In genomic region chr3:58021962-58022361, GRCh38 we compare ENCODE assay signal across 12 cellular contexts. TPM values are rescaled to one million over a fixed set of nuclear protein-coding genes. Genes with fewer than 3 reads are reported as not detected.
DNase-seq lines count a peak whose midpoint lies in the region; ATAC-seq, FAIRE-seq and TF ChIP-seq lines count a peak whose summit lies in the region.
"Had no signal": no experiment of that assay in that cellular context is flagged by ENCODE, and none has a peak within 500 bp of the region (broad histone marks: within the 10 kb centered on the region; RNA-seq: fewer than 3 reads in every experiment).

No MANE protein-coding gene starts in this region.

- H3K4me3 Mint-ChIP-seq in IgD-negative memory B cell (no peak overlapping the region), nephron progenitor cell (no peak overlapping the region)
- no peak overlapping the region for H3K4me3 Mint-ChIP-seq in effector memory CD8-positive, alpha-beta T cell
- H3K4me3 Mint-ChIP-seq: B cell had no signal

- H3K4me2 ChIP-seq in A549: peak overlapping the region; percentile 87

- H3K9me3 ChIP-seq in A549: no peaks in the 10 kb centered on the region
- H3K9me3 ChIP-seq: lower lobe of right lung, neutrophil had no signal

- ATAC-seq in A549 (peak in 1 of 2 experiments; percentile 4; a peak in 2 of 6 replicates), HG03457 (IDR thresholded peaks at IDR 0.05; ENCODE audit: unreplicated experiment) (no peak), GM21825 (IDR thresholded peaks at IDR 0.05; ENCODE audit: unreplicated experiment) (no peak)
- ATAC-seq in effector memory CD8-positive, alpha-beta T cell (replicated peaks): no peak
- ATAC-seq: lower lobe of right lung had no signal

- H3K9me3 Mint-ChIP-seq in IgD-negative memory B cell: no peaks in the 10 kb centered on the region
- no peaks in the 10 kb centered on the region for H3K9me3 Mint-ChIP-seq in effector memory CD8-positive, alpha-beta T cell
- H3K9me3 Mint-ChIP-seq in nephron progenitor cell: no peaks in the 10 kb centered on the region

- peaks cover 100% of the 10 kb centered on the region for H3K4me1 ChIP-seq in A549

- no peak for TF ChIP-seq CTCF in A549 (IDR thresholded peaks at IDR 0.05)
- TF ChIP-seq CTCF in nephron progenitor cell (IDR thresholded peaks at IDR 0.05): no peak

- H3K4me1 Mint-ChIP-seq in IgD-negative memory B cell: peaks cover 12 to 44% (median 19%) of the 10 kb centered on the region in 3 donors
- H3K4me1 Mint-ChIP-seq in effector memory CD8-positive, alpha-beta T cell (ENCODE audit: low read depth in 2 of 2): peaks cover 0 to 2% of the 10 kb centered on the region in 2 donors
- H3K4me1 Mint-ChIP-seq in nephron progenitor cell: peaks cover 65% of the 10 kb centered on the region

- no peak for TF ChIP-seq POLR2A in A549 (IDR thresholded peaks at IDR 0.05; ENCODE audit: low read length)

- POLR2A ChIA-PET in A549 (lab: Yijun Ruan, JAX): interaction anchor here (0.7 kb wide), 1 partner anchor 54 kb away, joined by 3 read pairs; no protein-coding TSS in a partner anchor

- TF ChIP-seq RAD21 in A549 (conservative IDR thresholded peaks at IDR 0.05 in 1 of 2, IDR thresholded peaks at IDR 0.05 in 1 of 2): no peak

- H3K4me3 ChIP-seq in A549: no peak overlapping the region
- H3K4me3 ChIP-seq: lower lobe of right lung had no signal

- WGBS in A549 (ENCODE audit: missing lambda C conversion rate): 15% methylated on average over 4 of the region's 5 CpGs

- DNase-seq in A549 (ENCODE audit: low read depth in 1 of 2, low spot score in 1 of 2) (no peak), nephron progenitor cell (no peak), AG08396 (ENCODE audit: low spot score) (no peak)
- DNase-seq in effector memory CD8-positive, alpha-beta T cell: no peak
- DNase-seq in stimulated activated CD4-positive, alpha-beta T cell treated with anti-CD3 and anti-CD28 coated beads, Interleukin-1b, Interleukin-23, amount 100 ng/mL, for 48 hours: no peak
- DNase-seq: lower lobe of right lung, substantia nigra had no signal

- H3K27ac ChIP-seq in A549: peak overlapping the region; percentile 8 to 83; a peak in 3 of 6 replicates
- H3K27ac ChIP-seq: neutrophil had no signal

- FAIRE-seq in A549 (lab: Jason Lieb, UNC): no peak

- H3K36me3 Mint-ChIP-seq in IgD-negative memory B cell (peaks cover under 1% of the 10 kb centered on the region), nephron progenitor cell (ENCODE audit: low read depth) (peaks cover 4% of the 10 kb centered on the region)
- H3K36me3 Mint-ChIP-seq in effector memory CD8-positive, alpha-beta T cell (ENCODE audit: insufficient read depth): no peaks in the 10 kb centered on the region

- CTCF ChIA-PET in A549 (lab: Yijun Ruan, JAX): interaction anchor here (0.7 kb wide), 2 partner anchors 20 to 143 kb away, joined by 3 read pairs; no protein-coding TSS in a partner anchor

- no peaks in the 10 kb centered on the region for H3K27me3 Mint-ChIP-seq in IgD-negative memory B cell
- no peaks in the 10 kb centered on the region for H3K27me3 Mint-ChIP-seq in effector memory CD8-positive, alpha-beta T cell
- peaks cover 2% of the 10 kb centered on the region for H3K27me3 Mint-ChIP-seq in nephron progenitor cell (ENCODE audit: low read depth, poor library complexity)
- H3K27me3 Mint-ChIP-seq: B cell had no signal

- H3K27ac Mint-ChIP-seq in IgD-negative memory B cell (peak overlapping the region in 2 of 3 donors; percentile 34 to 48), nephron progenitor cell (peak overlapping the region; percentile 42)
- peak overlapping the region; percentile 35 for H3K27ac Mint-ChIP-seq in effector memory CD8-positive, alpha-beta T cell
- H3K27ac Mint-ChIP-seq: B cell had no signal

- TF ChIP-seq EP300 in A549 (IDR thresholded peaks at IDR 0.05): no peak

TF ChIP-seq in A549, 52 proteins besides CTCF, POLR2A, EP300 and RAD21:
- TF ChIP-seq SMC3 (IDR thresholded peaks at IDR 0.05): no peak

RNA-seq across cellular contexts. Expression of gene FLNB, which starts 13.7 kb away (rescaled TPM):
- polyA plus RNA-seq in A549 (2011; rRNA removed) (387 and 439 TPM in 2 replicates), A549 (2017; fragmentation: RNase III; extraction: RNeasy Plus Mini Kit Qiagen cat#74134 plus additional on column Dnase treatment) (235 to 282 TPM (median 257 TPM) in 3 replicates), IgD-negative memory B cell (19.7 TPM)
- polyA plus RNA-seq in A549 (2012; cell fraction: cytosol; rRNA removed): 153 and 161 TPM in 2 replicates
- 1,973 and 2,223 TPM in 2 replicates for polyA plus RNA-seq in A549 (2012; cell fraction: nucleus; rRNA removed)
- polyA minus RNA-seq in A549 (2011; rRNA and poly(A)+ RNA removed): 1,159 and 1,213 TPM in 2 replicates
